Comparison of ENCODE assay signal across 1 cellular context in genomic region chr11:6572215-6572614, GRCh38.
A peak's percentile ranks its signal among the peaks of the same experiment; 100 is the strongest.
TF ChIP-seq lines count a peak whose summit lies in the region.

No MANE protein-coding gene starts in this region.

TF ChIP-seq in SK-N-SH, 30 proteins besides CTCF, POLR2A, EP300 and RAD21 (continued from another document):
- TF ChIP-seq IRF3 (IDR thresholded peaks at IDR 0.05; ENCODE audit: low read depth, low read length) (no peak), RCOR1 (IDR thresholded peaks at IDR 0.05; ENCODE audit: low read length) (no peak), POLR2AphosphoS5 (IDR thresholded peaks at IDR 0.05; ENCODE audit: low read depth, low read length) (no peak), CHD2 (IDR thresholded peaks at IDR 0.05; ENCODE audit: low read length, partially characterized antibody) (no peak), RXRA (IDR thresholded peaks at IDR 0.05; ENCODE audit: borderline replicate concordance, low read depth) (no peak), FOXJ3 (CRISPR knock-in tag; IDR thresholded peaks at IDR 0.05) (no peak), TEAD4 (IDR thresholded peaks at IDR 0.05; ENCODE audit: borderline replicate concordance, insufficient read depth) (peak; percentile 32; the same call in 1 of the 2 replicates), MXI1 (IDR thresholded peaks at IDR 0.05; ENCODE audit: low read depth, low read length) (no peak)
